Comparison of ENCODE assay signal across 18 cellular contexts in the genomic region with DNA sequence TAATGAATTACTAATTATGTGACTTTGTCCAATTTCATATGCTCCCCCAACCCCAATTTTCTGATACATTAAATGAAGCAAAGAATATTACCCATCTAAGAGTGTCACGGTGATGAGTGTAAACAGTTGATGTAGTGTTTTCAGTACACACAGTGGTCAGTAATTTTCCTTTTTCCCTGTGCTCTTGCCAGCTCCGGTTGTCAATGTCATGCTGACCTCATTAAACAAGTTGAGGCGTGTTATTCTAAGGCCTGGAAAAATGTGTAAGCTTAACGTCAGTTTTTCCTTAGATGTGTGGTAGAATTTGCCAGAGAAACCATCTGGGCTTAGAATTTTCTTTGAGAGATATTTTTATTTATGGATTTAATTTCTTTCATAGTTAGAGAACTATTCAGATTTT. TPM values are rescaled to one million over a fixed set of nuclear protein-coding genes. Genes with fewer than 3 reads are reported as not detected.
A peak's percentile ranks its signal among the peaks of the same experiment; 100 is the strongest.
DNase-seq lines count a peak whose midpoint lies in the region; ATAC-seq and TF ChIP-seq lines count a peak whose summit lies in the region.
"Had no signal": no experiment of that assay in that cellular context is flagged by ENCODE, and none has a peak within 500 bp of the region (broad histone marks: within the 10 kb centered on the region; RNA-seq: fewer than 3 reads in every experiment).

No MANE protein-coding gene starts in this region.

- peak overlapping the region; percentile 69 for H3K27ac ChIP-seq in mammary epithelial cell (ENCODE audit: insufficient read depth, low read depth, low read length)
- H3K27ac ChIP-seq in vagina: peak overlapping the region; percentile 66
- H3K27ac ChIP-seq: BLaER1 had no signal

- no peaks in the 10 kb centered on the region for H4K20me1 ChIP-seq in mammary epithelial cell (ENCODE audit: insufficient read depth, low read length)
- H4K20me1 ChIP-seq: BLaER1 had no signal

- in situ Hi-C loops in mammary epithelial cell (cut with MboI; ENCODE audit: low sequenced_read_pairs in 2 of 2): no loop called here

- WGBS in mammary epithelial cell (ENCODE audit: low coverage, missing lambda C conversion rate): 20% methylated on average over 4 of the region's 4 CpGs

- H3K9ac ChIP-seq in mammary epithelial cell (ENCODE audit: insufficient read depth, low read length): no peak overlapping the region
- H3K9ac ChIP-seq: BLaER1 had no signal

- no TSS peak for BruUV-seq in mammary epithelial cell (replicated peaks; lab: Mats Ljungman, UMichigan)

- intact Hi-C loops in mammary epithelial cell (cut with micrococcal nuclease) (no loop called here), vagina (cut with DNase I) (no loop called here)

- H3K9me3 ChIP-seq in mammary epithelial cell (replicated peaks; ENCODE audit: insufficient read depth, low read length) (no peaks in the 10 kb centered on the region), vagina (no peaks in the 10 kb centered on the region)
- H3K9me3 ChIP-seq: BLaER1, HAP-1 had no signal

- no peak for TF ChIP-seq POLR2A in vagina (IDR thresholded peaks at IDR 0.05)

- no peak for TF ChIP-seq CTCF in mammary epithelial cell (conservative IDR thresholded peaks at IDR 0.05 in 1 of 2, IDR thresholded peaks at IDR 0.05 in 1 of 2; ENCODE audit: extremely low read depth in 1 of 2, insufficient read depth in 1 of 2, low read depth in 1 of 2, low read length in 2 of 2)
- no peak for TF ChIP-seq CTCF in fibroblast of villous mesenchyme (IDR thresholded peaks at IDR 0.05; ENCODE audit: insufficient read depth, low read depth, low read length)
- TF ChIP-seq CTCF in vagina (IDR thresholded peaks at IDR 0.05): no peak

- no peak overlapping the region for H3K4me3 ChIP-seq in mammary epithelial cell (replicated peaks in 1 of 3; ENCODE audit: insufficient read depth in 1 of 3, low read depth in 2 of 3, low read length in 3 of 3)
- no peak overlapping the region for H3K4me3 ChIP-seq in fibroblast of villous mesenchyme (ENCODE audit: low read depth, low read length)
- H3K4me3 ChIP-seq in vagina: no peak overlapping the region
- H3K4me3 ChIP-seq: BLaER1, HAP-1 had no signal

- H2AFZ ChIP-seq in mammary epithelial cell (ENCODE audit: low read depth, low read length): no peak overlapping the region

- CTCF ChIA-PET in mammary epithelial cell (lab: Charles Lee; ENCODE audit: low non-redundant PET): interaction anchor here (0.7 kb wide), 1 partner anchor 39 kb away, joined by 6 read pairs; no protein-coding TSS in a partner anchor

- H3K79me2 ChIP-seq in mammary epithelial cell (ENCODE audit: insufficient read depth, low read length): no peaks in the 10 kb centered on the region

- H3K36me3 ChIP-seq in mammary epithelial cell (ENCODE audit: insufficient read depth, low read length) (no peaks in the 10 kb centered on the region), vagina (no peaks in the 10 kb centered on the region)
- H3K36me3 ChIP-seq: BLaER1, HAP-1 had no signal

- DNase-seq in DMS153 (lab: John Stamatoyannopoulos, UW) (peak; percentile 11), DMS153 treated with DMSO at 0.1 percent for 48 hours (lab: John Stamatoyannopoulos, UW; ENCODE audit: unreplicated experiment) (no peak), mammary epithelial cell (peak; percentile 91), fibroblast of villous mesenchyme (ENCODE audit: low read depth) (peak; percentile 13), vagina (ENCODE audit: extremely low spot score in 2 of 2) (no peak), HUDEP-2 (lab: John Stamatoyannopoulos, UW; ENCODE audit: unreplicated experiment in 76 of 76) (no peak), COLO668 (lab: John Stamatoyannopoulos, UW; ENCODE audit: unreplicated experiment) (no peak)
- DNase-seq: 8988T; CD8-positive, alpha-beta memory T cell; NCI-H1417 treated with DMSO at 0.1 percent for 48 hours; NCI-H2081; NCI-H524 had no signal

- no peak for ATAC-seq in GM18868 (IDR thresholded peaks at IDR 0.05; ENCODE audit: unreplicated experiment)
- ATAC-seq: Right ventricle myocardium inferior had no signal

- H3K4me2 ChIP-seq in mammary epithelial cell (ENCODE audit: insufficient read depth, low read depth, low read length): no peak overlapping the region
- H3K4me2 ChIP-seq: BLaER1 had no signal

- H3K4me1 ChIP-seq in mammary epithelial cell (ENCODE audit: insufficient read depth, low read length) (no peaks in the 10 kb centered on the region), vagina (peaks cover 12% of the 10 kb centered on the region)
- H3K4me1 ChIP-seq: BLaER1, HAP-1 had no signal

- no peaks in the 10 kb centered on the region for H3K27me3 ChIP-seq in mammary epithelial cell (ENCODE audit: insufficient read depth, low read length)
- H3K27me3 ChIP-seq in vagina: no peaks in the 10 kb centered on the region
- H3K27me3 ChIP-seq: BLaER1 had no signal

- dilution Hi-C loops in mammary epithelial cell (cut with HindIII; ENCODE audit: low sequenced_read_pairs): loop anchor here (5.0 kb wide), 1 partner anchor 62 kb away; no protein-coding TSS in a partner anchor

RNA-seq across cellular contexts. Expression of gene SERPINA6, which starts 11.7 kb away (rescaled TPM):
- not detected for total RNA-seq in mammary epithelial cell
- polyA plus RNA-seq in mammary epithelial cell: 0.05 TPM
- not detected for polyA minus RNA-seq in mammary epithelial cell
- total RNA-seq in fibroblast of villous mesenchyme: not detected in 2 replicates
- total RNA-seq in vagina: not detected
- total RNA-seq: CD8-positive, alpha-beta memory T cell; LHCN-M2; Right ventricle myocardium inferior had no signal
- polyA plus RNA-seq: CD8-positive, alpha-beta memory T cell; IgD-negative memory B cell had no signal

RNA-seq across cellular contexts. Expression of gene SERPINA2, which starts 31.7 kb away (rescaled TPM):
- not detected for total RNA-seq in mammary epithelial cell
- not detected for polyA plus RNA-seq in mammary epithelial cell
- polyA minus RNA-seq in mammary epithelial cell: not detected
- total RNA-seq in fibroblast of villous mesenchyme: not detected in 2 replicates
- total RNA-seq in vagina: not detected
- total RNA-seq: CD8-positive, alpha-beta memory T cell; LHCN-M2; Right ventricle myocardium inferior had no signal
- polyA plus RNA-seq: CD8-positive, alpha-beta memory T cell; IgD-negative memory B cell had no signal

RNA-seq across cellular contexts. Expression of gene SERPINA10, which starts 41.8 kb away (rescaled TPM):
- total RNA-seq in mammary epithelial cell (not detected), fibroblast of villous mesenchyme (not detected in 2 replicates), vagina (not detected)
- polyA plus RNA-seq in mammary epithelial cell: not detected
- not detected for polyA minus RNA-seq in mammary epithelial cell
- total RNA-seq: CD8-positive, alpha-beta memory T cell; LHCN-M2; Right ventricle myocardium inferior had no signal
- polyA plus RNA-seq: CD8-positive, alpha-beta memory T cell; IgD-negative memory B cell had no signal

RNA-seq across cellular contexts. Expression of gene SERPINA1, which starts 53.6 kb away (rescaled TPM):
- 100 to 1,000 TPM in 1 of 2 donors, 10 to 100 TPM in 1; 30.3 to 155 TPM for total RNA-seq in mammary epithelial cell
- polyA plus RNA-seq in mammary epithelial cell: 147 TPM
- 116 TPM for polyA minus RNA-seq in mammary epithelial cell
- not detected in 2 replicates for total RNA-seq in fibroblast of villous mesenchyme
- total RNA-seq in vagina: 6.1 TPM
- total RNA-seq: LHCN-M2 had no signal
- polyA plus RNA-seq: CD8-positive, alpha-beta memory T cell had no signal

Comparison
In these comparisons a context has a peak if more than half of its experiments do, and no peak if none do; other contexts are left out.
1. DNase-seq: peak in DMS153 (single experiment), mammary epithelial cell (single experiment) and fibroblast of villous mesenchyme (single experiment); none in DMS153 treated with DMSO at 0.1 percent for 48 hours (single experiment), vagina (0 of 2), HUDEP-2 (0 of 76) and COLO668 (single experiment).